ENCODE assay signal across 9 cellular contexts in the genomic region with DNA sequence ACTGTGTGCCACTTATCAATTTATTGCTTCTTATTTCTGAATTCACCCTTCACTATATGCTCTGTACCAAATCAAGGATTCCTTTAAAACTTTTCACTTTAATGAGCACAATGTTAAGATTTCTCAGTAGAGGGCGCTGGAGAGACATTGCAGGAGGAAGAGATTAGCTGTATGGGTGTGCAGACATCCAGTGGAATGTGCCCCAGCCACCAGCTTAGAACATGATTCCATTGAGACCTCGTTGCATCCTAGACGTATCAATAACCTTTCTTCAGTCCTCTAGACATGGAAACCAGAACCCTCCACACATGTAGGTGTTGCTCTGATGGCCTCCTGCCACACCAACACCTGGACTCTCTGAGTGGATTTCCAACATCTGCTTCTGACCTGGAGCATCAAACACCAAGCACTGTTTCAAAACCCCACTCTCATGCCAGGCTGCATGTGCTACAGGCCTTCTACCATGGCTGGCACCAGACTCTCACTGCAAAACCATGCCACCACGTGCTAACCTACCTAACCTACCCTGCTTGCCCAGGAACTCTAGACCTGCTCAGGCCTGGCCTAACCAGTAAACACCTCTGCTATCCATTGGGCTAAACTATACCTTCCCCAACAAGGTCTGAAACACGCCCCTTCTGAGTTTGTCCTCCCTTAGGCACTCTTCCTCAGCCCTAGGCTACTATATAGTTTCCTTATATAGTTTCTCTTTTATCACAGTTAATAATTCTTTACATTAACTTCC.
DNase-seq lines count a peak whose midpoint lies in the region; ATAC-seq and TF ChIP-seq lines count a peak whose summit lies in the region.
"Had no signal": no experiment of that assay in that cellular context is flagged by ENCODE, and none has a peak within 500 bp of the region (broad histone marks: within the 10 kb centered on the region; RNA-seq: fewer than 3 reads in every experiment).

No MANE protein-coding gene starts in this region.

- no peak overlapping the region for H3K4me3 ChIP-seq in SJCRH30

- TF ChIP-seq CTCF in glutamatergic neuron (IDR thresholded peaks at IDR 0.05; ENCODE audit: partially characterized antibody, unreplicated experiment) (peak; percentile 75), type B pancreatic cell (conservative IDR thresholded peaks at IDR 0.05) (peak; percentile 72)

- H3K27me3 Mint-ChIP-seq in glutamatergic neuron (ENCODE audit: unreplicated experiment) (no peaks in the 10 kb centered on the region), type B pancreatic cell (no peaks in the 10 kb centered on the region)

- H3K4me3 Mint-ChIP-seq in glutamatergic neuron (ENCODE audit: unreplicated experiment) (no peak overlapping the region), type B pancreatic cell (no peak overlapping the region)

- H3K4me1 Mint-ChIP-seq in glutamatergic neuron (ENCODE audit: low read depth, unreplicated experiment) (no peaks in the 10 kb centered on the region), type B pancreatic cell (ENCODE audit: unreplicated experiment) (no peaks in the 10 kb centered on the region)

- TF ChIP-seq EP300 in Ishikawa (IDR thresholded peaks at IDR 0.05; ENCODE audit: borderline replicate concordance): no peak

- no peaks in the 10 kb centered on the region for H3K36me3 Mint-ChIP-seq in glutamatergic neuron (ENCODE audit: unreplicated experiment)
- no peaks in the 10 kb centered on the region for H3K36me3 Mint-ChIP-seq in type B pancreatic cell

- no peaks in the 10 kb centered on the region for H3K4me1 ChIP-seq in SJCRH30

- H3K9me3 Mint-ChIP-seq in glutamatergic neuron (ENCODE audit: unreplicated experiment) (no peaks in the 10 kb centered on the region), type B pancreatic cell (peaks cover 13% of the 10 kb centered on the region)

- TF ChIP-seq RAD21 in Ishikawa (IDR thresholded peaks at IDR 0.05; ENCODE audit: low read depth): peak; percentile 57

- no peaks in the 10 kb centered on the region for H3K27me3 ChIP-seq in SJCRH30

- no peaks in the 10 kb centered on the region for H3K9me3 ChIP-seq in SJCRH30 (replicated peaks)

- H3K27ac ChIP-seq in SJCRH30: no peak overlapping the region

- peak; percentile 72 for ATAC-seq in GM21367 (IDR thresholded peaks at IDR 0.05; ENCODE audit: unreplicated experiment)

- H3K27ac Mint-ChIP-seq in glutamatergic neuron (ENCODE audit: unreplicated experiment) (no peak overlapping the region), type B pancreatic cell (no peak overlapping the region)

- in situ Hi-C loops in G401 (cut with HindIII; ENCODE audit: low sequenced_read_pairs): no loop called here

- DNase-seq in G401 (ENCODE audit: low spot score) (peak; percentile 3), SJCRH30 (peak; percentile 43 to 84), glutamatergic neuron (no peak), type B pancreatic cell (ENCODE audit: extremely low spot score, unreplicated experiment) (no peak)
- no peak for DNase-seq in activated CD8-positive, alpha-beta memory T cell treated with anti-CD3 and anti-CD28 coated beads, Interleukin-2, amount 50 U/mL, for 48 hours
- DNase-seq in stimulated activated CD4-positive, alpha-beta T cell treated with anti-CD3 and anti-CD28 coated beads, Interleukin-15, amount 100 ng/mL, for 24 hours: no peak
- DNase-seq: right cardiac atrium had no signal

- H3K36me3 ChIP-seq in SJCRH30: no peaks in the 10 kb centered on the region; the same call in 1 of the 2 replicates

TF ChIP-seq in Ishikawa, 13 proteins besides CTCF, POLR2A, EP300 and RAD21:
- TF ChIP-seq, protein P1, sequence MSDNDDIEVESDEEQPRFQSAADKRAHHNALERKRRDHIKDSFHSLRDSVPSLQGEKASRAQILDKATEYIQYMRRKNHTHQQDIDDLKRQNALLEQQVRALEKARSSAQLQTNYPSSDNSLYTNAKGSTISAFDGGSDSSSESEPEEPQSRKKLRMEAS (IDR thresholded peaks at IDR 0.05): no peak
- TF ChIP-seq CREB1 (IDR thresholded peaks at IDR 0.05; ENCODE audit: low read depth) (no peak), TCF12 (IDR thresholded peaks at IDR 0.05; ENCODE audit: low read depth) (no peak)

Comparison
In these comparisons a context has a peak if more than half of its experiments do, and no peak if none do; other contexts are left out.
1. DNase-seq: peak in G401 (single experiment) and SJCRH30 (2 of 2); none in glutamatergic neuron (single experiment), type B pancreatic cell (single experiment), activated CD8-positive, alpha-beta memory T cell treated with anti-CD3 and anti-CD28 coated beads, Interleukin-2, amount 50 U/mL, for 48 hours (single experiment) and stimulated activated CD4-positive, alpha-beta T cell treated with anti-CD3 and anti-CD28 coated beads, Interleukin-15, amount 100 ng/mL, for 24 hours (single experiment).